ENCODE assay signal across 14 cellular contexts in genomic region chr3:8702560-8702959, GRCh38. TPM values are rescaled to one million over a fixed set of nuclear protein-coding genes. Genes with fewer than 3 reads are reported as not detected.
DNase-seq lines count a peak whose midpoint lies in the region; ATAC-seq and TF ChIP-seq lines count a peak whose summit lies in the region.
"Had no signal": no experiment of that assay in that cellular context is flagged by ENCODE, and none has a peak within 500 bp of the region (broad histone marks: within the 10 kb centered on the region; RNA-seq: fewer than 3 reads in every experiment).

No MANE protein-coding gene starts in this region.

- H3K4me3 Mint-ChIP-seq in activated CD4-positive, alpha-beta memory T cell treated with anti-CD3 and anti-CD28 coated beads for 36 hours, result no peak overlapping the region
- no peak overlapping the region for H3K4me3 Mint-ChIP-seq in naive thymus-derived CD4-positive, alpha-beta T cell
- H3K4me3 Mint-ChIP-seq: activated CD4-positive, alpha-beta T cell treated with anti-CD3 and anti-CD28 coated beads, Interleukin-2, amount 10 ng/mL, durations not matched to agents 24 days and 14 days had no signal

- TF ChIP-seq CTCF in astrocyte of the spinal cord (IDR thresholded peaks at IDR 0.05; ENCODE audit: low read depth, low read length), result peak; percentile 47

- no peaks in the 10 kb centered on the region for H3K9me3 ChIP-seq in naive thymus-derived CD4-positive, alpha-beta T cell (ENCODE audit: control insufficient read depth in 2 of 3, low read length in 3 of 3)

- H3K4me1 Mint-ChIP-seq in activated CD4-positive, alpha-beta memory T cell treated with anti-CD3 and anti-CD28 coated beads for 36 hours (ENCODE audit: low read depth), result no peaks in the 10 kb centered on the region
- H3K4me1 Mint-ChIP-seq in naive thymus-derived CD4-positive, alpha-beta T cell, result no peaks in the 10 kb centered on the region
- H3K4me1 Mint-ChIP-seq: activated CD4-positive, alpha-beta T cell treated with anti-CD3 and anti-CD28 coated beads, Interleukin-2, amount 10 ng/mL, durations not matched to agents 24 days and 14 days had no signal

- no peak overlapping the region for H3K23ac ChIP-seq in mesendoderm (ENCODE audit: low read length)

- H4K5ac ChIP-seq in mesendoderm (ENCODE audit: low read length), result no peak overlapping the region

- WGBS in mesendoderm (ENCODE audit: extremely low coverage, insufficient coverage, low lambda C conversion rate), result no CpG with 5 or more reads among the region's 3 CpGs

- no peak overlapping the region for H3K9ac ChIP-seq in mesendoderm (ENCODE audit: low read length)

- no peak overlapping the region for H2BK15ac ChIP-seq in mesendoderm (replicated peaks; ENCODE audit: low read depth)

- H3K27me3 ChIP-seq in mesendoderm (ENCODE audit: insufficient read depth, low read length, poor library complexity), result no peaks in the 10 kb centered on the region
- no peaks in the 10 kb centered on the region for H3K27me3 ChIP-seq in naive thymus-derived CD4-positive, alpha-beta T cell (ENCODE audit: control insufficient read depth in 2 of 2, insufficient read depth in 2 of 2, low read length in 2 of 2)
- H3K27me3 ChIP-seq: hepatocyte had no signal

- CTCF ChIA-PET in activated CD4-positive, alpha-beta memory T cell treated with anti-CD3 and anti-CD28 coated beads for 36 hours (lab: Charles Lee), result interaction anchor here (0.6 to 1.3 kb wide), 3 partner anchors 10 to 67 kb away, joined by 3 to 5 read pairs (median 3); partner anchors contain the start of gene OXTR
- CTCF ChIA-PET in naive thymus-derived CD4-positive, alpha-beta T cell (lab: Charles Lee), result no interaction called here

- H3K27me3 Mint-ChIP-seq in activated CD4-positive, alpha-beta memory T cell treated with anti-CD3 and anti-CD28 coated beads for 36 hours, result no peaks in the 10 kb centered on the region
- peaks cover 0 to 9% (median 0%) of the 10 kb centered on the region in 5 donors for H3K27me3 Mint-ChIP-seq in naive thymus-derived CD4-positive, alpha-beta T cell
- H3K27me3 Mint-ChIP-seq: activated CD4-positive, alpha-beta T cell treated with anti-CD3 and anti-CD28 coated beads, Interleukin-2, amount 10 ng/mL, durations not matched to agents 24 days and 14 days had no signal

- H3K4me3 ChIP-seq in astrocyte of the spinal cord (ENCODE audit: low read depth, low read length) (no peak overlapping the region), mesendoderm (ENCODE audit: low read length) (no peak overlapping the region)
- no peak overlapping the region for H3K4me3 ChIP-seq in naive thymus-derived CD4-positive, alpha-beta T cell (ENCODE audit: low read length)
- H3K4me3 ChIP-seq: hepatocyte had no signal

- H3K79me1 ChIP-seq in mesendoderm (ENCODE audit: low read length), result no peaks in the 10 kb centered on the region

- H3K4ac ChIP-seq in mesendoderm (ENCODE audit: low read depth, low read length), result no peak overlapping the region

- no peak overlapping the region for H3K18ac ChIP-seq in mesendoderm (ENCODE audit: low read length)

- no peak overlapping the region for H3K56ac ChIP-seq in mesendoderm (ENCODE audit: low read length)

- no peak overlapping the region for H3K4me2 ChIP-seq in mesendoderm (ENCODE audit: low read length)
- H3K4me2 ChIP-seq: hepatocyte had no signal

- no peaks in the 10 kb centered on the region for H3K36me3 Mint-ChIP-seq in activated CD4-positive, alpha-beta memory T cell treated with anti-CD3 and anti-CD28 coated beads for 36 hours
- no peaks in the 10 kb centered on the region for H3K36me3 Mint-ChIP-seq in naive thymus-derived CD4-positive, alpha-beta T cell

- no peak overlapping the region for H2BK120ac ChIP-seq in mesendoderm (ENCODE audit: low read depth, low read length)

- POLR2A ChIA-PET in activated CD4-positive, alpha-beta memory T cell treated with anti-CD3 and anti-CD28 coated beads for 36 hours (lab: Charles Lee), result no interaction called here
- POLR2A ChIA-PET in naive thymus-derived CD4-positive, alpha-beta T cell (lab: Charles Lee), result no interaction called here

- in situ Hi-C loops in astrocyte of the spinal cord (cut with HindIII; ENCODE audit: low sequenced_read_pairs), result no loop called here

- ATAC-seq in HG03175 (IDR thresholded peaks at IDR 0.05; ENCODE audit: unreplicated experiment) (peak; percentile 42), GM21367 (IDR thresholded peaks at IDR 0.05; ENCODE audit: unreplicated experiment) (no peak)
- ATAC-seq in naive thymus-derived CD4-positive, alpha-beta T cell, result no peak

- peaks cover 12% of the 10 kb centered on the region for H3K9me3 Mint-ChIP-seq in activated CD4-positive, alpha-beta memory T cell treated with anti-CD3 and anti-CD28 coated beads for 36 hours
- H3K9me3 Mint-ChIP-seq in naive thymus-derived CD4-positive, alpha-beta T cell, result peaks cover 0 to 22% (median 3%) of the 10 kb centered on the region in 11 donors
- H3K9me3 Mint-ChIP-seq: activated CD4-positive, alpha-beta T cell treated with anti-CD3 and anti-CD28 coated beads, Interleukin-2, amount 10 ng/mL, durations not matched to agents 24 days and 14 days had no signal

- no peak overlapping the region for H3K27ac Mint-ChIP-seq in activated CD4-positive, alpha-beta memory T cell treated with anti-CD3 and anti-CD28 coated beads for 36 hours
- H3K27ac Mint-ChIP-seq in naive thymus-derived CD4-positive, alpha-beta T cell, result no peak overlapping the region
- H3K27ac Mint-ChIP-seq: activated CD4-positive, alpha-beta T cell treated with anti-CD3 and anti-CD28 coated beads, Interleukin-2, amount 10 ng/mL, durations not matched to agents 24 days and 14 days had no signal

- H3K4me1 ChIP-seq in mesendoderm (ENCODE audit: control insufficient read depth, low read depth, low read length), result no peaks in the 10 kb centered on the region
- no peaks in the 10 kb centered on the region for H3K4me1 ChIP-seq in naive thymus-derived CD4-positive, alpha-beta T cell (ENCODE audit: control insufficient read depth in 2 of 2, insufficient read depth in 2 of 2, low read length in 2 of 2)

- no peaks in the 10 kb centered on the region for H3K79me2 ChIP-seq in mesendoderm (ENCODE audit: control insufficient read depth, insufficient read depth, low read length)
- H3K79me2 ChIP-seq: hepatocyte had no signal

- intact Hi-C loops in activated CD4-positive, alpha-beta memory T cell treated with anti-CD3 and anti-CD28 coated beads for 36 hours (cut with micrococcal nuclease), result no loop called here
- intact Hi-C loops in naive thymus-derived CD4-positive, alpha-beta T cell (cut with micrococcal nuclease), result no loop called here

- DNase-seq in GM03348 (ENCODE audit: low spot score) (peak; percentile 0), astrocyte of the spinal cord (ENCODE audit: low read depth, low spot score) (no peak), mesendoderm (peak; percentile 40)
- DNase-seq in activated CD4-positive, alpha-beta memory T cell treated with anti-CD3 and anti-CD28 coated beads for 36 hours, result no peak
- DNase-seq in activated CD8-positive, alpha-beta memory T cell treated with anti-CD3 and anti-CD28 coated beads, Interleukin-2, amount 50 U/mL, for 48 hours, result no peak
- no peak for DNase-seq in naive thymus-derived CD4-positive, alpha-beta T cell
- DNase-seq: activated CD4-positive, alpha-beta T cell treated with anti-CD3 and anti-CD28 coated beads, Interleukin-2, amount 10 ng/mL, durations not matched to agents 24 days and 14 days; activated gamma-delta T cell treated with Interleukin-2 at 50 U/mL for 16 hours; substantia nigra had no signal

- H2AK5ac ChIP-seq in mesendoderm (ENCODE audit: low read length), result no peak overlapping the region

- no peaks in the 10 kb centered on the region for H3K36me3 ChIP-seq in mesendoderm (ENCODE audit: control insufficient read depth, insufficient read depth, low read length)
- no peaks in the 10 kb centered on the region for H3K36me3 ChIP-seq in naive thymus-derived CD4-positive, alpha-beta T cell (ENCODE audit: control insufficient read depth in 2 of 3, insufficient read depth in 3 of 3, low read length in 3 of 3)

- no peak overlapping the region for H4K8ac ChIP-seq in mesendoderm (ENCODE audit: low read depth, low read length)

- no peak overlapping the region for H3K27ac ChIP-seq in mesendoderm (ENCODE audit: low read depth, low read length)
- no peak overlapping the region for H3K27ac ChIP-seq in naive thymus-derived CD4-positive, alpha-beta T cell (ENCODE audit: low read depth, low read length)
- H3K27ac ChIP-seq: hepatocyte had no signal

- H2BK5ac ChIP-seq in mesendoderm (ENCODE audit: low read length), result no peak overlapping the region

RNA-seq across cellular contexts. Expression of gene CAV3, which starts 31.0 kb away (rescaled TPM):
- not detected for polyA plus RNA-seq in mesendoderm (2013, experiment 1 of 2)
- polyA plus RNA-seq in mesendoderm (2013, experiment 2 of 2), result not detected
- total RNA-seq in activated CD4-positive, alpha-beta memory T cell treated with anti-CD3 and anti-CD28 coated beads for 36 hours, result not detected
- total RNA-seq in naive thymus-derived CD4-positive, alpha-beta T cell, result not detected
- polyA plus RNA-seq in naive thymus-derived CD4-positive, alpha-beta T cell, result not detected
- total RNA-seq: activated CD4-positive, alpha-beta T cell treated with anti-CD3 and anti-CD28 coated beads, Interleukin-2, amount 10 ng/mL, durations not matched to agents 24 days and 14 days; hepatocyte; HT-29; pulmonary artery endothelial cell had no signal
- polyA plus RNA-seq: hepatocyte had no signal

RNA-seq across cellular contexts. Expression of gene SSUH2, which starts 58.0 kb away (rescaled TPM):
- polyA plus RNA-seq in mesendoderm (2013, experiment 1 of 2), result 0.25 TPM
- 0.25 TPM for polyA plus RNA-seq in mesendoderm (2013, experiment 2 of 2)
- not detected for total RNA-seq in activated CD4-positive, alpha-beta memory T cell treated with anti-CD3 and anti-CD28 coated beads for 36 hours
- total RNA-seq in naive thymus-derived CD4-positive, alpha-beta T cell, result not detected
- polyA plus RNA-seq in naive thymus-derived CD4-positive, alpha-beta T cell, result not detected
- total RNA-seq: activated CD4-positive, alpha-beta T cell treated with anti-CD3 and anti-CD28 coated beads, Interleukin-2, amount 10 ng/mL, durations not matched to agents 24 days and 14 days; pulmonary artery endothelial cell had no signal

Comparison
In these comparisons a context has a peak if more than half of its experiments do, and no peak if none do; other contexts are left out.
1. DNase-seq: peak in GM03348 (single experiment) and mesendoderm (single experiment); none in astrocyte of the spinal cord (single experiment), activated CD4-positive, alpha-beta memory T cell treated with anti-CD3 and anti-CD28 coated beads for 36 hours (single experiment), activated CD8-positive, alpha-beta memory T cell treated with anti-CD3 and anti-CD28 coated beads, Interleukin-2, amount 50 U/mL, for 48 hours (single experiment) and naive thymus-derived CD4-positive, alpha-beta T cell (0 of 9).